ENCODE assay signal across 8 cellular contexts in genomic region chr5:141359790-141360426, GRCh38. TPM values are rescaled to one million over a fixed set of nuclear protein-coding genes. Genes with fewer than 3 reads are reported as not detected.
A peak's percentile ranks its signal among the peaks of the same experiment; 100 is the strongest.
DNase-seq lines count a peak whose midpoint lies in the region; ATAC-seq and TF ChIP-seq lines count a peak whose summit lies in the region.

TSS of gene PCDHGB2 (plus strand) at chr5:141359994. CDS start at chr5:141360136, 142 bp downstream.

- TF ChIP-seq CTCF in AG09319 (IDR thresholded peaks at IDR 0.05; ENCODE audit: low read depth, low read length) (peak; percentile 29), MM.1S (IDR thresholded peaks at IDR 0.05; ENCODE audit: low read length) (peak; percentile 46), progenitor cell of endocrine pancreas (IDR thresholded peaks at IDR 0.05; ENCODE audit: unreplicated experiment) (no peak)

- peak within 1 kb of the TSS; percentile 48 for H3K4me3 ChIP-seq in MM.1S (ENCODE audit: low read length)

- no peaks in the 10 kb centered on the region for H3K4me1 ChIP-seq in MM.1S (ENCODE audit: low read length)

- peak within 1 kb of the TSS; percentile 55; the same call in 1 of the 2 replicates for H2AFZ ChIP-seq in MM.1S (ENCODE audit: low read length)

- H3K36me3 Mint-ChIP-seq in progenitor cell of endocrine pancreas (ENCODE audit: insufficient read depth), result peaks cover 22% of the 10 kb centered on the region

- H3K27ac ChIP-seq in MM.1S (ENCODE audit: low read length), result no peak within 1 kb of the TSS

- H3K9me3 ChIP-seq in MM.1S (replicated peaks; ENCODE audit: insufficient read depth, low read length), result no peaks in the 10 kb centered on the region

- peaks cover 56% of the 10 kb centered on the region for H3K9me3 Mint-ChIP-seq in progenitor cell of endocrine pancreas (ENCODE audit: low read depth)

- H3K9me2 ChIP-seq in MM.1S (replicated peaks; ENCODE audit: insufficient read depth, low read length), result no peaks in the 10 kb centered on the region

- H3K79me2 ChIP-seq in MM.1S (ENCODE audit: low read length), result no peaks in the 10 kb centered on the region

- H3F3A ChIP-seq in MM.1S (ENCODE audit: insufficient read depth, low read length), result no peaks in the 10 kb centered on the region

- no peaks in the 10 kb centered on the region for H3K4me1 Mint-ChIP-seq in progenitor cell of endocrine pancreas (ENCODE audit: low read depth)

- no peaks in the 10 kb centered on the region for H4K20me1 ChIP-seq in MM.1S (ENCODE audit: insufficient read depth, low read length)

- no peak within 1 kb of the TSS for H3K27ac Mint-ChIP-seq in progenitor cell of endocrine pancreas

- no peaks in the 10 kb centered on the region for H3K27me3 Mint-ChIP-seq in progenitor cell of endocrine pancreas

- H3K4me3 Mint-ChIP-seq in progenitor cell of endocrine pancreas (ENCODE audit: low read depth), result no peak within 1 kb of the TSS

- no peak within 1 kb of the TSS for H3K9ac ChIP-seq in MM.1S (ENCODE audit: low read length)

- H3K36me3 ChIP-seq in MM.1S (replicated peaks; ENCODE audit: insufficient read depth, low read length), result no peaks in the 10 kb centered on the region

- DNase-seq in AG09319 (ENCODE audit: extremely low read depth, low read depth), result no peak
- DNase-seq in MM.1S, result peak; percentile 50
- peak; percentile 31 for DNase-seq in amniotic epithelial cell (ENCODE audit: low read depth)
- DNase-seq in kidney tubule cell (ENCODE audit: low spot score), result peak; percentile 54
- no peak for DNase-seq in progenitor cell of endocrine pancreas (ENCODE audit: low spot score, unreplicated experiment)
- DNase-seq in midbrain (lab: John Stamatoyannopoulos, UW), result no peak

- ATAC-seq in GM18868 (IDR thresholded peaks at IDR 0.05; ENCODE audit: unreplicated experiment) (peak; percentile 79), HG03097 (IDR thresholded peaks at IDR 0.05; ENCODE audit: low FRiP score, unreplicated experiment) (no peak)

- H3K4me2 ChIP-seq in MM.1S (ENCODE audit: low read depth, low read length), result peak within 1 kb of the TSS; percentile 46

- no peaks in the 10 kb centered on the region; the same call in 1 of the 2 replicates for H3K27me3 ChIP-seq in MM.1S (replicated peaks; ENCODE audit: insufficient read depth, low read length)

RNA-seq across cellular contexts. Expression of gene PCDHGB2, which starts in this region (rescaled TPM):
- total RNA-seq in progenitor cell of endocrine pancreas, result 0.80 and 0.89 TPM in 2 replicates

Comparison
In these comparisons a context has a peak if more than half of its experiments do, and no peak if none do; other contexts are left out.
1. DNase-seq: peak in MM.1S (single experiment), amniotic epithelial cell (single experiment) and kidney tubule cell (single experiment); none in AG09319 (single experiment), progenitor cell of endocrine pancreas (single experiment) and midbrain (single experiment).